ENCODE assay signal across 1 cellular context in the genomic region with DNA sequence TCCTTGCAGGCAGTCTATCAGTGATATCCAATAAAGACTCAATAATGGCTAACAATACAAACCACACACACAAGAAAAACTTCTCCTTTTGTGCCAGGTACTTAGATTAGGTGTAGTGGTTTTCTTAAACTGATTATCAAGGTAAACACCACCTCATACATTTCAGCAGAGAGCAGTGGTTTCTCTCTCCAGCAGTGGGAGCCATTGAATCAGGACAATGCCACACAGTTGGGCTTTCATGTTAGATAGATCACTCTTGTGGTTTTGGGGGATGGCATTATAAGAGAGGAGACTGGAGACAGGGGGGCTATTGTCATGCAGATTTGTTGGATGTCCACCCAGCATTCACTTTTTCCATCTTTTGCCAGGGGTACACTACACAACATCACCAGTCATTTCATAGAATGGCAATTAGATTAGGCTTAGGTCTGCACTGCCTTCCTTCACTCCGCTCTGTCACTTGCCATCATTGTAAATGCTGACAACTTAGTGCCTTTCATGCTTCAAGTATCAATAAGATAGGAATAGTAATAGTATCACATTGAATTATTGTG.
TF ChIP-seq lines count a peak whose summit lies in the region.

No MANE protein-coding gene starts in this region.

TF ChIP-seq in IMR-90, 13 proteins besides CTCF, POLR2A, EP300 and RAD21:
- TF ChIP-seq, protein P1, sequence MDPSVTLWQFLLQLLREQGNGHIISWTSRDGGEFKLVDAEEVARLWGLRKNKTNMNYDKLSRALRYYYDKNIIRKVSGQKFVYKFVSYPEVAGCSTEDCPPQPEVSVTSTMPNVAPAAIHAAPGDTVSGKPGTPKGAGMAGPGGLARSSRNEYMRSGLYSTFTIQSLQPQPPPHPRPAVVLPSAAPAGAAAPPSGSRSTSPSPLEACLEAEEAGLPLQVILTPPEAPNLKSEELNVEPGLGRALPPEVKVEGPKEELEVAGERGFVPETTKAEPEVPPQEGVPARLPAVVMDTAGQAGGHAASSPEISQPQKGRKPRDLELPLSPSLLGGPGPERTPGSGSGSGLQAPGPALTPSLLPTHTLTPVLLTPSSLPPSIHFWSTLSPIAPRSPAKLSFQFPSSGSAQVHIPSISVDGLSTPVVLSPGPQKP (IDR thresholded peaks at IDR 0.05; ENCODE audit: borderline replicate concordance, low read depth, low read length), result no peak
- TF ChIP-seq SMC3 (IDR thresholded peaks at IDR 0.05; ENCODE audit: low read depth, low read length), result peak; percentile 47
TF ChIP-seq in IMR-90: peak in this region for 1.
